Comparison of ENCODE assay signal across 15 cellular contexts in the genomic region with DNA sequence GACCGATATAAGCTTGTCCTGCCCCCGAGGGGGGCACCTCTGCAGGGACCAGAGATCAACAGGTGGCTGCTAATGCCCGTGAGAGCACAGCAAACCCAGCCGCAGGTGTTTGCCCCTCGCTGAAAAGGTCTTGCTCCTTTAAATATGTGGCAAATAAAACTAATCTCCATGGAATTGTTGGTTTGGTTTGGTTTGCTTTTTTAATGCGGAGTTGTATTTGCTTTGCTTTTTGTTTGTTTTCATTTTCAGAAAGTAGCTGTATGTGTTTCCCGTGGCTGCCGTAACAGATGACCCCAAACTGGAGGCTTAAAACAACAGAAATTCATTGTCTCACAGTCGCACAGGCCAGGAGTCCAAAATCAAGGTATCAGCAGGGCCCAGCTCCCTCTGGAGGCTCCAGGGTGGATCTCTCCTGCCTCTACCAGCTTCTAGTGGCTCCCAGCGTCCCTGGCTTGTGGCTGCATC.
DNase-seq lines count a peak whose midpoint lies in the region; FAIRE-seq and TF ChIP-seq lines count a peak whose summit lies in the region.
"Had no signal": no experiment of that assay in that cellular context is flagged by ENCODE, and none has a peak within 500 bp of the region (broad histone marks: within the 10 kb centered on the region; RNA-seq: fewer than 3 reads in every experiment).

No MANE protein-coding gene starts in this region.

- H3K9me3 ChIP-seq in mucosa of stomach (ENCODE audit: control insufficient read depth, low read length), result no peaks in the 10 kb centered on the region
- H3K9me3 ChIP-seq in tibial artery, result no peaks in the 10 kb centered on the region
- H3K9me3 ChIP-seq in osteoblast (ENCODE audit: low read depth, low read length), result no peaks in the 10 kb centered on the region
- H3K9me3 ChIP-seq: SJSA1 had no signal

- TF ChIP-seq CTCF in C4-2B (conservative IDR thresholded peaks at IDR 0.05) (no peak), LNCAP (IDR thresholded peaks at IDR 0.05) (peak; percentile 23; the same call in 1 of the 2 replicates), bronchial epithelial cell (IDR thresholded peaks at IDR 0.05; ENCODE audit: insufficient read depth, low read length, severe bottlenecking) (peak; percentile 44), tibial artery (IDR thresholded peaks at IDR 0.05) (no peak), osteoblast (IDR thresholded peaks at IDR 0.05; ENCODE audit: extremely low read depth, low read depth, low read length) (no peak)

- H3K4me1 ChIP-seq in mucosa of stomach (ENCODE audit: control insufficient read depth, insufficient read depth, low read length) (peaks cover 22% of the 10 kb centered on the region), tibial artery (no peaks in the 10 kb centered on the region), osteoblast (ENCODE audit: insufficient read depth, low read length) (no peaks in the 10 kb centered on the region)
- H3K4me1 ChIP-seq: SJSA1 had no signal

- no peaks in the 10 kb centered on the region for H3K79me2 ChIP-seq in osteoblast (ENCODE audit: insufficient read depth, low read length)

- peak overlapping the region; percentile 50 for H3K9ac ChIP-seq in mucosa of stomach (ENCODE audit: low read length)

- peaks cover 10% of the 10 kb centered on the region for H3K36me3 ChIP-seq in bronchial epithelial cell (ENCODE audit: control insufficient read depth, insufficient read depth, low read length)
- H3K36me3 ChIP-seq in mucosa of stomach (ENCODE audit: control insufficient read depth, insufficient read depth, low read length), result no peaks in the 10 kb centered on the region
- no peaks in the 10 kb centered on the region for H3K36me3 ChIP-seq in tibial artery
- H3K36me3 ChIP-seq in osteoblast (ENCODE audit: insufficient read depth, low read length), result no peaks in the 10 kb centered on the region
- H3K36me3 ChIP-seq: SJSA1 had no signal

- H3K4me3 ChIP-seq in bronchial epithelial cell (ENCODE audit: low read depth, low read length), result no peak overlapping the region
- no peak overlapping the region for H3K4me3 ChIP-seq in mucosa of stomach (ENCODE audit: low read length)
- H3K4me3 ChIP-seq in tibial artery, result no peak overlapping the region
- no peak overlapping the region for H3K4me3 ChIP-seq in osteoblast (ENCODE audit: insufficient read depth, low read length)
- H3K4me3 ChIP-seq: SJSA1 had no signal

- H3K4me2 ChIP-seq in osteoblast (ENCODE audit: insufficient read depth, low read length), result no peak overlapping the region

- H2AFZ ChIP-seq in osteoblast (ENCODE audit: low read length), result no peak overlapping the region

- TF ChIP-seq POLR2A in GM12892 (IDR thresholded peaks at IDR 0.05; ENCODE audit: low read depth, low read length), result no peak

- H4K20me1 ChIP-seq in osteoblast (ENCODE audit: insufficient read depth, low read length), result no peaks in the 10 kb centered on the region

- intact Hi-C loops in tibial artery (cut with DNase I; ENCODE audit: low total_unique reads), result no loop called here

- DNase-seq in bronchial epithelial cell (ENCODE audit: low read depth), result no peak
- DNase-seq in GM12892 (ENCODE audit: insufficient read length), result no peak
- no peak for DNase-seq in tibial artery
- DNase-seq in OCI-M2 (lab: John Stamatoyannopoulos, UW; ENCODE audit: unreplicated experiment), result no peak
- no peak for DNase-seq in osteoblast (ENCODE audit: insufficient read length, low spot score, missing footprints)
- DNase-seq: activated naive CD8-positive, alpha-beta T cell treated with anti-CD3 and anti-CD28 coated beads for 36 hours; GF-D8; NCI-H1092; NCI-H524 treated with DMSO at 0.1 percent for 48 hours; stimulated activated naive CD8-positive, alpha-beta T cell treated with anti-CD3 and anti-CD28 coated beads, Interleukin-15, Interleukin-2, amounts not matched to agents 100 U/mL and 50 U/mL, for 24 hours had no signal

- H3K27ac ChIP-seq in C4-2B (peak overlapping the region; percentile 30), tibial artery (no peak overlapping the region), osteoblast (ENCODE audit: low read depth, low read length) (no peak overlapping the region)
- H3K27ac ChIP-seq: SJSA1 had no signal

- FAIRE-seq in bronchial epithelial cell (lab: Jason Lieb, UNC) (no peak), GM12892 (lab: Jason Lieb, UNC) (no peak)
- FAIRE-seq: colon had no signal

- H3K27me3 ChIP-seq in bronchial epithelial cell (ENCODE audit: control insufficient read depth, insufficient read depth, low read length) (no peaks in the 10 kb centered on the region), mucosa of stomach (ENCODE audit: control insufficient read depth, insufficient read depth, low read length) (no peaks in the 10 kb centered on the region), tibial artery (peaks cover 0 to 24% of the 10 kb centered on the region in 2 donors), osteoblast (ENCODE audit: insufficient read depth, low read length) (peaks cover 3% of the 10 kb centered on the region)
- H3K27me3 ChIP-seq: SJSA1 had no signal

Comparison
In these comparisons a context has a peak if more than half of its experiments do, and no peak if none do; other contexts are left out.
1. CTCF ChIP-seq: peak in LNCAP (single experiment) and bronchial epithelial cell (single experiment); none in C4-2B (single experiment), tibial artery (0 of 2) and osteoblast (single experiment).